8 cellular contexts compared by ENCODE assay signal in genomic region chr16:87853411-87854052, GRCh38. TPM values are rescaled to one million over a fixed set of nuclear protein-coding genes. Genes with fewer than 3 reads are reported as not detected.
DNase-seq lines count a peak whose midpoint lies in the region; ATAC-seq and TF ChIP-seq lines count a peak whose summit lies in the region.

No MANE protein-coding gene starts in this region.

- ATAC-seq in HG03354 (IDR thresholded peaks at IDR 0.05; ENCODE audit: poor library complexity, severe bottlenecking, unreplicated experiment) (peak; percentile 50), HG03159 (IDR thresholded peaks at IDR 0.05; ENCODE audit: unreplicated experiment) (no peak)

- no peaks in the 10 kb centered on the region for H3K9me2 ChIP-seq in OCI-LY1 (ENCODE audit: low read depth, low read length)

- H3F3A ChIP-seq in OCI-LY1 (ENCODE audit: insufficient read depth, low read length), result no peaks in the 10 kb centered on the region; the same call in 1 of the 2 replicates

- H3K36me3 Mint-ChIP-seq in endothelial cell (ENCODE audit: low read depth, unreplicated experiment), result peaks cover 7% of the 10 kb centered on the region

- TF ChIP-seq CTCF in GM12865 (IDR thresholded peaks at IDR 0.05; ENCODE audit: insufficient read depth, low read depth, low read length, missing control alignments) (no peak), OCI-LY1 (IDR thresholded peaks at IDR 0.05; ENCODE audit: low read length) (no peak), endothelial cell (IDR thresholded peaks at IDR 0.05; ENCODE audit: unreplicated experiment) (no peak)

- peaks cover 4% of the 10 kb centered on the region for H3K27me3 Mint-ChIP-seq in endothelial cell (ENCODE audit: unreplicated experiment)

- H3K4me1 Mint-ChIP-seq in endothelial cell (ENCODE audit: unreplicated experiment), result peaks cover 4% of the 10 kb centered on the region

- H3K4me1 ChIP-seq in OCI-LY1 (ENCODE audit: insufficient read depth, low read length, severe bottlenecking), result peaks cover 85% of the 10 kb centered on the region

- H3K27ac Mint-ChIP-seq in endothelial cell (ENCODE audit: unreplicated experiment), result no peak overlapping the region

- no peak overlapping the region for H2AFZ ChIP-seq in OCI-LY1 (ENCODE audit: low read length)

- H3K79me2 ChIP-seq in OCI-LY1 (ENCODE audit: insufficient read depth, low read length), result peaks cover 14% of the 10 kb centered on the region; the same call in 1 of the 2 replicates

- no peaks in the 10 kb centered on the region for H3K9me3 ChIP-seq in OCI-LY1 (ENCODE audit: low read length)

- H3K4me2 ChIP-seq in OCI-LY1 (ENCODE audit: low read length), result peak overlapping the region; percentile 50

- no peaks in the 10 kb centered on the region for H3K27me3 ChIP-seq in OCI-LY1 (ENCODE audit: insufficient read depth, low read length)

- peak overlapping the region; percentile 62 for H3K9ac ChIP-seq in OCI-LY1 (ENCODE audit: low read length)

- DNase-seq in GM12865 (ENCODE audit: low read depth) (peak; percentile 90), activated T-cell treated with anti-CD3 and anti-CD28 coated beads for 1 hour (ENCODE audit: low read depth) (peak; percentile 77), endothelial cell (ENCODE audit: low spot score) (peak; percentile 46), middle frontal gyrus (ENCODE audit: extremely low spot score, low spot score) (peak; percentile 80)
- peak; percentile 76 to 78 for DNase-seq in stimulated activated CD8-positive, alpha-beta memory T cell treated with anti-CD3 and anti-CD28 coated beads, Interleukin-4, amount 100 ng/mL, for 1 hour (ENCODE audit: low read depth in 2 of 2, low spot score in 1 of 2)

- H3K4me3 ChIP-seq in GM12865 (ENCODE audit: low read depth, low read length) (peak overlapping the region; percentile 29), OCI-LY1 (ENCODE audit: low read depth, low read length, poor library complexity, severe bottlenecking) (peak overlapping the region; percentile 11)

- H3K4me3 Mint-ChIP-seq in endothelial cell (ENCODE audit: unreplicated experiment), result no peak overlapping the region

- peak overlapping the region; percentile 81 for H3K27ac ChIP-seq in OCI-LY1 (ENCODE audit: low read depth, low read length, poor library complexity, severe bottlenecking)

- no peaks in the 10 kb centered on the region for H4K20me1 ChIP-seq in OCI-LY1 (ENCODE audit: insufficient read depth, low read length)

- peaks cover 68% of the 10 kb centered on the region for H3K36me3 ChIP-seq in OCI-LY1 (ENCODE audit: insufficient read depth, low read length)

- no peaks in the 10 kb centered on the region for H3K9me3 Mint-ChIP-seq in endothelial cell (ENCODE audit: unreplicated experiment)

RNA-seq across cellular contexts. Expression of gene SLC7A5, which starts 15.8 kb away (rescaled TPM):
- 18.8 TPM for total RNA-seq in endothelial cell (ENCODE audit: unreplicated experiment)
